ENCODE assay signal across 23 cellular contexts in the genomic region with DNA sequence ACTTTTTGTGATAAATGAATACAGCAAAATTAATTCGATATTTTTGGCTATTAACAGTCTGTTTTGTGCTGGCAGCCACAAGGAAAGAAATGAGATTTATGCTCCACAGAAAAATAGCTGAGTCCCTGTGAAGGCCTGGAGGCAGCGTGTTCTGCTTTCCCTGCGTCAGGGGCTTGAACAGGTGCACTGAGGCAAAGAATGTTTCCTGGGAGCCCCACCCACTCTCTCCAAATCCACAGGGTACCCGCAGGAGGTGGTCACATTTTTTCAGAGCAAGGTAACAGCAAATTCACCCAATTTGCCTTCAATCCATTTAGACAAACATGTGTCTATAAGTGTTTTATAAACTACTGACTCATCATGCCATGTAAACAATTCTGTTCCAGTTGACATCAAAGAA.
"Had no signal": no experiment of that assay in that cellular context is flagged by ENCODE, and none has a peak within 500 bp of the region (broad histone marks: within the 10 kb centered on the region; RNA-seq: fewer than 3 reads in every experiment).

No MANE protein-coding gene starts in this region.

- DNase-seq: activated CD4-positive, alpha-beta T cell treated with anti-CD3 and anti-CD28 coated beads for 36 hours; activated CD4-positive, alpha-beta T cell treated with anti-CD3 and anti-CD28 coated beads, Interleukin-2, amount 50 U/mL, for 4 hours; activated CD4-positive, CD25-positive, alpha-beta regulatory T cell; activated gamma-delta T cell treated with Interleukin-2 at 50 U/mL for 16 hours; activated naive CD4-positive, alpha-beta T cell treated with anti-CD3 and anti-CD28 coated beads, Interleukin-2, amount 50 U/mL, for 16 hours; activated T-cell treated with anti-CD3 and anti-CD28 coated beads, Interleukin-2, amount 50 U/mL, for 1 hour; amniotic stem cell; brain microvascular endothelial cell; dermis blood vessel endothelial cell; effector memory CD4-positive, alpha-beta T cell; erythroblast; gastrocnemius medialis; glutamatergic neuron; naive thymus-derived CD4-positive, alpha-beta T cell; ovary; retina; stimulated activated CD4-positive, alpha-beta T cell treated with anti-CD3 and anti-CD28 coated beads, Interleukin-12 subunit alpha, Interleukin-12 subunit beta, amount 100 ng/mL, for 4 hours; stimulated activated CD4-positive, alpha-beta T cell treated with anti-CD3 and anti-CD28 coated beads, Interleukin-4, amount 100 ng/mL, for 1 hour; stimulated activated naive CD8-positive, alpha-beta T cell treated with anti-CD3 and anti-CD28 coated beads, Interleukin-15, Interleukin-2, amounts not matched to agents 100 U/mL and 50 U/mL, for 24 hours; T-helper 1 cell; testis; transverse colon; uterus had no signal
